ENCODE assay signal across 1 cellular context in the genomic region with DNA sequence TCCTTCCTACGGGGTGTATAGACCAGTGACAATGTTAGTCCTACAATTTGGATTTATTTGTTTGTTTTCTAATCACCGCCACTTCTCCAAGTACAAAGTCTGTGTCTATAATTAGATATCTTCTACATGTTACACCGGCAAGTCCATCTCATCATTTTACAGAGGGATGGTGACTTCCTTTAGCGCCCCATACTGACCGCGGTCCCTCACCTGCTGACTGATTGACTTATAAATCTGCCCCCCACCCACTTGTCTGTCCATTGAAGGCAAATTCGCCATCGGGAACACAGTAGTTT.
TF ChIP-seq lines count a peak whose summit lies in the region.

No MANE protein-coding gene starts in this region.

TF ChIP-seq in A549, 52 proteins besides CTCF, POLR2A, EP300 and RAD21 (continued from another document):
- TF ChIP-seq, protein P1, sequence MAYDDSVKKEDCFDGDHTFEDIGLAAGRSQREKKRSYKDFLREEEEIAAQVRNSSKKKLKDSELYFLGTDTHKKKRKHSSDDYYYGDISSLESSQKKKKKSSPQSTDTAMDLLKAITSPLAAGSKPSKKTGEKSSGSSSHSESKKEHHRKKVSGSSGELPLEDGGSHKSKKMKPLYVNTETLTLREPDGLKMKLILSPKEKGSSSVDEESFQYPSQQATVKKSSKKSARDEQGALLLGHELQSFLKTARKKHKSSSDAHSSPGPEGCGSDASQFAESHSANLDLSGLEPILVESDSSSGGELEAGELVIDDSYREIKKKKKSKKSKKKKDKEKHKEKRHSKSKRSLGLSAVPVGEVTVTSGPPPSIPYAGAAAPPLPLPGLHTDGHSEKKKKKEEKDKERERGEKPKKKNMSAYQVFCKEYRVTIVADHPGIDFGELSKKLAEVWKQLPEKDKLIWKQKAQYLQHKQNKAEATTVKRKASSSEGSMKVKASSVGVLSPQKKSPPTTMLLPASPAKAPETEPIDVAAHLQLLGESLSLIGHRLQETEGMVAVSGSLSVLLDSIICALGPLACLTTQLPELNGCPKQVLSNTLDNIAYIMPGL (CRISPR knock-in tag; IDR thresholded peaks at IDR 0.05; ENCODE audit: borderline replicate concordance): no peak
- TF ChIP-seq MAZ (IDR thresholded peaks at IDR 0.05; ENCODE audit: borderline replicate concordance, low read depth, low read length) (no peak), MYC (IDR thresholded peaks at IDR 0.05; ENCODE audit: borderline replicate concordance, low read length) (no peak), PBX3 (IDR thresholded peaks at IDR 0.05) (no peak)
- TF ChIP-seq, protein P2, sequence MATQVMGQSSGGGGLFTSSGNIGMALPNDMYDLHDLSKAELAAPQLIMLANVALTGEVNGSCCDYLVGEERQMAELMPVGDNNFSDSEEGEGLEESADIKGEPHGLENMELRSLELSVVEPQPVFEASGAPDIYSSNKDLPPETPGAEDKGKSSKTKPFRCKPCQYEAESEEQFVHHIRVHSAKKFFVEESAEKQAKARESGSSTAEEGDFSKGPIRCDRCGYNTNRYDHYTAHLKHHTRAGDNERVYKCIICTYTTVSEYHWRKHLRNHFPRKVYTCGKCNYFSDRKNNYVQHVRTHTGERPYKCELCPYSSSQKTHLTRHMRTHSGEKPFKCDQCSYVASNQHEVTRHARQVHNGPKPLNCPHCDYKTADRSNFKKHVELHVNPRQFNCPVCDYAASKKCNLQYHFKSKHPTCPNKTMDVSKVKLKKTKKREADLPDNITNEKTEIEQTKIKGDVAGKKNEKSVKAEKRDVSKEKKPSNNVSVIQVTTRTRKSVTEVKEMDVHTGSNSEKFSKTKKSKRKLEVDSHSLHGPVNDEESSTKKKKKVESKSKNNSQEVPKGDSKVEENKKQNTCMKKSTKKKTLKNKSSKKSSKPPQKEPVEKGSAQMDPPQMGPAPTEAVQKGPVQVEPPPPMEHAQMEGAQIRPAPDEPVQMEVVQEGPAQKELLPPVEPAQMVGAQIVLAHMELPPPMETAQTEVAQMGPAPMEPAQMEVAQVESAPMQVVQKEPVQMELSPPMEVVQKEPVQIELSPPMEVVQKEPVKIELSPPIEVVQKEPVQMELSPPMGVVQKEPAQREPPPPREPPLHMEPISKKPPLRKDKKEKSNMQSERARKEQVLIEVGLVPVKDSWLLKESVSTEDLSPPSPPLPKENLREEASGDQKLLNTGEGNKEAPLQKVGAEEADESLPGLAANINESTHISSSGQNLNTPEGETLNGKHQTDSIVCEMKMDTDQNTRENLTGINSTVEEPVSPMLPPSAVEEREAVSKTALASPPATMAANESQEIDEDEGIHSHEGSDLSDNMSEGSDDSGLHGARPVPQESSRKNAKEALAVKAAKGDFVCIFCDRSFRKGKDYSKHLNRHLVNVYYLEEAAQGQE (IDR thresholded peaks at IDR 0.05): no peak
TF ChIP-seq in A549: peak in this region for 0.
